31 cellular contexts compared by ENCODE assay signal in genomic region chr15:80579611-80580010, GRCh38.
DNase-seq lines count a peak whose midpoint lies in the region; ATAC-seq and TF ChIP-seq lines count a peak whose summit lies in the region.
"Had no signal": no experiment of that assay in that cellular context is flagged by ENCODE, and none has a peak within 500 bp of the region (broad histone marks: within the 10 kb centered on the region; RNA-seq: fewer than 3 reads in every experiment).

No MANE protein-coding gene starts in this region.

- TF ChIP-seq POLR2A in breast epithelium (IDR thresholded peaks at IDR 0.05): no peak
- TF ChIP-seq POLR2A in erythroblast (IDR thresholded peaks at IDR 0.05; ENCODE audit: low read length): no peak

- H3K56ac ChIP-seq in mesendoderm (ENCODE audit: low read length): peak overlapping the region; percentile 22

- no peaks in the 10 kb centered on the region for H3K79me1 ChIP-seq in mesendoderm (ENCODE audit: low read length)

- no peak overlapping the region for H3K23ac ChIP-seq in mesendoderm (ENCODE audit: low read length)

- no peaks in the 10 kb centered on the region for H3K4me1 ChIP-seq in breast epithelium
- H3K4me1 ChIP-seq in mesendoderm (ENCODE audit: control insufficient read depth, low read depth, low read length): no peaks in the 10 kb centered on the region
- H3K4me1 ChIP-seq: gastrocnemius medialis, psoas muscle, tibial nerve had no signal

- H3K27me3 ChIP-seq in breast epithelium: no peaks in the 10 kb centered on the region
- no peaks in the 10 kb centered on the region for H3K27me3 ChIP-seq in mesendoderm (ENCODE audit: insufficient read depth, low read length, poor library complexity)
- H3K27me3 ChIP-seq: gastrocnemius medialis, tibial nerve had no signal

- no peak overlapping the region for H3K4ac ChIP-seq in mesendoderm (ENCODE audit: low read depth, low read length)

- no peak overlapping the region for H3K18ac ChIP-seq in mesendoderm (ENCODE audit: low read length)

- H4K8ac ChIP-seq in mesendoderm (ENCODE audit: low read depth, low read length): no peak overlapping the region

- H2BK15ac ChIP-seq in mesendoderm (replicated peaks; ENCODE audit: low read depth): no peak overlapping the region

- DNase-seq in activated effector memory CD4-positive, alpha-beta T cell treated with anti-CD3 and anti-CD28 coated beads, Interleukin-2, amount 50 U/mL, for 16 hours: peak; percentile 27
- DNase-seq in activated effector memory CD4-positive, alpha-beta T cell treated with Interleukin-2 at 50 U/mL for 16 hours: no peak
- no peak for DNase-seq in breast epithelium (ENCODE audit: low spot score in 2 of 2)
- DNase-seq in mesendoderm: no peak
- DNase-seq in SW480 (ENCODE audit: low spot score): no peak
- no peak for DNase-seq in GM19238 (ENCODE audit: insufficient read length, low spot score)
- DNase-seq in erythroblast (lab: John Stamatoyannopoulos, UW): no peak
- DNase-seq: 8988T; activated CD4-positive, alpha-beta T cell treated with anti-CD3 and anti-CD28 coated beads for 36 hours; activated gamma-delta T cell treated with Interleukin-2 at 50 U/mL for 16 hours; activated T-cell treated with anti-CD3 and anti-CD28 coated beads for 4 hours; CD4-positive, CD25-positive, alpha-beta regulatory T cell; DND-41; gastrocnemius medialis; GF-D8; GOT3; Karpas-422; kidney glomerular epithelial cell; naive thymus-derived CD8-positive, alpha-beta T cell; NCI-H1417 treated with DMSO at 0.1 percent for 48 hours; NCI-H2029 treated with DMSO at 0.1 percent for 48 hours; NCI-H2227 treated with DMSO at 0.1 percent for 48 hours; occipital lobe; OCI-M1; psoas muscle; Right ventricle myocardium superior; stimulated activated CD4-positive, alpha-beta T cell treated with anti-CD3 and anti-CD28 coated beads, Interleukin-15, amount 100 ng/mL, for 24 hours; stimulated activated CD4-positive, alpha-beta T cell treated with anti-CD3 and anti-CD28 coated beads, Interleukin-4, amount 100 ng/mL, for 4 hours had no signal

- no CpG with 5 or more reads among the region's 6 CpGs for WGBS in mesendoderm (ENCODE audit: extremely low coverage, insufficient coverage, low lambda C conversion rate)

- no peaks in the 10 kb centered on the region for H3K36me3 ChIP-seq in breast epithelium
- no peaks in the 10 kb centered on the region for H3K36me3 ChIP-seq in mesendoderm (ENCODE audit: control insufficient read depth, insufficient read depth, low read length)
- H3K36me3 ChIP-seq: gastrocnemius medialis had no signal

- no peak overlapping the region for H3K9ac ChIP-seq in mesendoderm (ENCODE audit: low read length)

- H3K4me3 ChIP-seq in breast epithelium (no peak overlapping the region), mesendoderm (ENCODE audit: low read length) (no peak overlapping the region)
- H3K4me3 ChIP-seq: gastrocnemius medialis, psoas muscle, tibial nerve had no signal

- intact Hi-C loops in breast epithelium (cut with DNase I; ENCODE audit: low total_unique reads): loop anchor here (10.0 kb wide), 1 partner anchor 1655 kb away; no protein-coding TSS in a partner anchor

- no peaks in the 10 kb centered on the region for H3K9me3 ChIP-seq in breast epithelium
- H3K9me3 ChIP-seq: gastrocnemius medialis, psoas muscle, tibial nerve had no signal

- H3K4me2 ChIP-seq in mesendoderm (ENCODE audit: low read length): no peak overlapping the region

- TF ChIP-seq CTCF in breast epithelium (IDR thresholded peaks at IDR 0.05): no peak

- ATAC-seq in HG02623 (IDR thresholded peaks at IDR 0.05; ENCODE audit: unreplicated experiment): no peak
- ATAC-seq: gastrocnemius medialis; naive thymus-derived CD8-positive, alpha-beta T cell; psoas muscle had no signal

- H2BK120ac ChIP-seq in mesendoderm (ENCODE audit: low read depth, low read length): no peak overlapping the region

- H2AK5ac ChIP-seq in mesendoderm (ENCODE audit: low read length): no peak overlapping the region

- H4K5ac ChIP-seq in mesendoderm (ENCODE audit: low read length): no peak overlapping the region

- no peaks in the 10 kb centered on the region for H3K79me2 ChIP-seq in mesendoderm (ENCODE audit: control insufficient read depth, insufficient read depth, low read length)

- H3K27ac ChIP-seq in breast epithelium (peak overlapping the region; percentile 53 to 71), mesendoderm (ENCODE audit: low read depth, low read length) (no peak overlapping the region)
- H3K27ac ChIP-seq: gastrocnemius medialis, HL-60, psoas muscle, tibial nerve had no signal

- H2BK5ac ChIP-seq in mesendoderm (ENCODE audit: low read length): no peak overlapping the region
